In genomic region chr6:85580878-85581267, GRCh38 we compare ENCODE assay signal across 1 cellular context.
TF ChIP-seq lines count a peak whose summit lies in the region.

No MANE protein-coding gene starts in this region.

TF ChIP-seq in K562, 482 proteins besides CTCF, POLR2A, EP300 and RAD21 (continues in another document):
- TF ChIP-seq ATF4 (CRISPR knock-in tag; IDR thresholded peaks at IDR 0.05) (no peak), TFAM (CRISPR knock-in tag; conservative IDR thresholded peaks at IDR 0.05) (no peak), ATF7 (IDR thresholded peaks at IDR 0.05) (peak; percentile 33; the same call in 1 of the 2 replicates), CHD2 (IDR thresholded peaks at IDR 0.05; ENCODE audit: low read depth, low read length) (peak; percentile 53; the same call in 1 of the 2 replicates), ZKSCAN3 (CRISPR knock-in tag; IDR thresholded peaks at IDR 0.05) (no peak), POU5F1 (IDR thresholded peaks at IDR 0.05; ENCODE audit: borderline replicate concordance, low read depth, low read length, partially characterized antibody) (no peak), ZNF511 (CRISPR knock-in tag; IDR thresholded peaks at IDR 0.05) (no peak), ZNF124 (CRISPR knock-in tag; IDR thresholded peaks at IDR 0.05) (no peak), FOXP1 (CRISPR knock-in tag; IDR thresholded peaks at IDR 0.05) (no peak), GATAD2A (IDR thresholded peaks at IDR 0.05) (no peak), TRIM24 (IDR thresholded peaks at IDR 0.05) (peak in 1 of 2 experiments; percentile 70; a peak in 2 of 4 replicates), ZNF239 (CRISPR knock-in tag; IDR thresholded peaks at IDR 0.05) (no peak), PRDM10 (IDR thresholded peaks at IDR 0.05; ENCODE audit: partially characterized antibody) (no peak), EGR1 (conservative IDR thresholded peaks at IDR 0.05) (peak; percentile 13; the same call in 1 of the 2 replicates), TSHZ1 (CRISPR knock-in tag; IDR thresholded peaks at IDR 0.05) (no peak), FOXO4 (CRISPR knock-in tag; IDR thresholded peaks at IDR 0.05) (no peak), TEAD2 (tag; IDR thresholded peaks at IDR 0.05) (no peak), TGIF2 (CRISPR knock-in tag; IDR thresholded peaks at IDR 0.05) (no peak), ARID3A (IDR thresholded peaks at IDR 0.05; ENCODE audit: borderline replicate concordance, low read depth, low read length) (no peak), ZC3H4 (CRISPR knock-in tag; IDR thresholded peaks at IDR 0.05; ENCODE audit: borderline replicate concordance) (no peak), JUND (IDR thresholded peaks at IDR 0.05; ENCODE audit: borderline replicate concordance, low read depth, low read length) (peak; percentile 69; the same call in 1 of the 2 replicates), JUND (tag; IDR thresholded peaks at IDR 0.05; ENCODE audit: borderline replicate concordance, low read depth, low read length) (peak; percentile 41; the same call in 1 of the 3 replicates), RNF2 (IDR thresholded peaks at IDR 0.05) (no peak), MAZ (CRISPR knock-in tag; conservative IDR thresholded peaks at IDR 0.05 in 1 of 2, IDR thresholded peaks at IDR 0.05 in 1 of 2) (no peak), FUS (optimal IDR thresholded peaks at IDR 0.05; ENCODE audit: low read depth, low read length) (no peak), BMI1 (IDR thresholded peaks at IDR 0.05; ENCODE audit: low read length) (no peak), NR2F6 (CRISPR knock-in tag; IDR thresholded peaks at IDR 0.05) (no peak), E2F3 (CRISPR knock-in tag; IDR thresholded peaks at IDR 0.05) (no peak), KDM4B (IDR thresholded peaks at IDR 0.05; ENCODE audit: borderline replicate concordance in 2 of 2, low read depth in 1 of 2) (no peak), CAMTA2 (CRISPR knock-in tag; conservative IDR thresholded peaks at IDR 0.05) (no peak), SFPQ (IDR thresholded peaks at IDR 0.05; ENCODE audit: low read depth, low read length) (no peak), HES1 (IDR thresholded peaks at IDR 0.05; ENCODE audit: low read depth) (no peak), XRCC5 (IDR thresholded peaks at IDR 0.05; ENCODE audit: low read depth, low read length) (no peak), CHD4 (IDR thresholded peaks at IDR 0.05; ENCODE audit: insufficient read depth, insufficient replicate concordance, low read depth, low read length, poor library complexity, severe bottlenecking) (no peak), BACH1 (tag; IDR thresholded peaks at IDR 0.05) (peak; percentile 40; the same call in 1 of the 2 replicates), HDAC3 (IDR thresholded peaks at IDR 0.05; ENCODE audit: borderline replicate concordance, partially characterized antibody) (no peak), ZNF79 (CRISPR knock-in tag; IDR thresholded peaks at IDR 0.05; ENCODE audit: low read depth) (no peak), THAP12 (CRISPR knock-in tag; IDR thresholded peaks at IDR 0.05) (no peak), CBX2 (IDR thresholded peaks at IDR 0.05; ENCODE audit: insufficient read depth, low read length, poor library complexity, severe bottlenecking) (no peak), ZNF592 (IDR thresholded peaks at IDR 0.05) (no peak)
